Comparison of ENCODE assay signal across 8 cellular contexts in the genomic region with DNA sequence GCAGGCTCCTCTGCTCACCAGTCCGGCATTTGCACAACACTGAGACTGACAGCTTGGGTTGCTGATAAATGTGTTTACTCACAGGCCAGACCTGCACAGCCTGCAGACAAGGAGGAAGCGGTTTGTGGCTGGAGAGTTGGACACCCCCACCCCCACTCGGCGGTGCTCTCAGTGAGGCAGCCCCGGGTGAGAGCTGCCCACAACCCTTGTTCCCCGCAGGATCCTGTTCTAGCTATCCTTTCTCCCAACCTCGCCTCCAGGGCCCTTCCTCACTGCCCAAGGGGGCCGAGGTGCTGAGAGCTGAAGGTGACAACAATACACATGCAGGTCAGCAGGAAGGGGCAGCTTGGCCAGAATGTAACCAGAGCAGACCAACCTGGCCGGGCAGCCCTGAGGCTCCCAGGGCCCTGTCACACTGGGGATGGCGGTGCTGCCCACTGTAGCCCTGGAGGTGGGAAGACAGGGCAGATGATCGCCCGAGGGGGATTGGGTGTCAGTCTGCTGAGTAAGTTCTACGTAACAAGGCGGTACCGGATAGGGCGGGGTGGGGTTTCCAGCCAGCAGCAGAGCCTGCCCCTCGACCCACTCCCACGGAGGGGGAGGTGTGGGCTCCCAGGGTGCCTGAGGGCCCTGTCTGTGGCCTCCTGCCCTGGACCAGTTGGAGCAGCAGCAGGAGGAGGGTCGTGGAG.
A peak's percentile ranks its signal among the peaks of the same experiment; 100 is the strongest.
DNase-seq lines count a peak whose midpoint lies in the region; ATAC-seq and TF ChIP-seq lines count a peak whose summit lies in the region.

No MANE protein-coding gene starts in this region.

- CTCF ChIA-PET in HEK293 (lab: Yijun Ruan, JAX): interaction anchor here (0.7 to 1.8 kb wide), 5 partner anchors 11 to 375 kb away, joined by 3 to 7 read pairs (median 3); no protein-coding TSS in a partner anchor

- no peak for TF ChIP-seq CTCF in HEK293 (tag by site-specific recombination; IDR thresholded peaks at IDR 0.05)

- no peaks in the 10 kb centered on the region for H3K4me1 ChIP-seq in HEK293 (ENCODE audit: control insufficient read depth, insufficient read depth, low read length)

- ATAC-seq in GM18498 (IDR thresholded peaks at IDR 0.05; ENCODE audit: unreplicated experiment): peak; percentile 36
- ATAC-seq in stimulated activated naive CD8-positive, alpha-beta T cell treated with anti-CD3 and anti-CD28 coated beads, Interleukin-15, Interleukin-2, amounts not matched to agents 100 U/mL and 50 U/mL, for 24 hours: peak; percentile 8

- peaks cover 0 to 49% of the 10 kb centered on the region in 2 experiments; a peak in 1 of 3 replicates for H3K36me3 ChIP-seq in HEK293 (ENCODE audit: control insufficient read depth in 2 of 2, insufficient read depth in 1 of 2, low read length in 2 of 2)

- no peaks in the 10 kb centered on the region for H3K9me3 ChIP-seq in HEK293 (ENCODE audit: control insufficient read depth, insufficient read depth, low read depth, low read length)

- POLR2A ChIA-PET in HEK293 (lab: Yijun Ruan, JAX): no interaction called here

- no peak overlapping the region for H3K4me3 ChIP-seq in HEK293 (ENCODE audit: low read depth, low read length)

- DNase-seq in NCI-H69 (lab: John Stamatoyannopoulos, UW) (peak; percentile 4), islet precursor cell (peak; percentile 96), hepatic stellate cell (ENCODE audit: low spot score) (no peak)
- peak; percentile 65 for DNase-seq in activated effector memory CD4-positive, alpha-beta T cell treated with Interleukin-2 at 50 U/mL for 16 hours
- peak; percentile 66 for DNase-seq in stimulated activated naive CD8-positive, alpha-beta T cell treated with anti-CD3 and anti-CD28 coated beads, Interleukin-15, Interleukin-2, amounts not matched to agents 100 U/mL and 50 U/mL, for 24 hours
- DNase-seq in effector CD8-positive, alpha-beta T cell (lab: John Stamatoyannopoulos, UW): no peak

- H3K27ac ChIP-seq in HEK293 (ENCODE audit: extremely low read depth, low read depth, low read length): no peak overlapping the region

TF ChIP-seq in HEK293, 187 proteins besides CTCF, POLR2A, EP300 and RAD21:
- 0 out of 2 replicates have a peak, but pooled peaks have one; percentile 11 for TF ChIP-seq ZBTB17 (tag by site-specific recombination; IDR thresholded peaks at IDR 0.05)
- TF ChIP-seq ZFHX2 (tag by site-specific recombination; conservative IDR thresholded peaks at IDR 0.05): peak; percentile 81
- TF ChIP-seq GLIS1 (tag by site-specific recombination; IDR thresholded peaks at IDR 0.05): 0 out of 2 replicates have a peak, but pooled peaks have one; percentile 9
- peak; percentile 3 for TF ChIP-seq ZNF600 (tag by site-specific recombination; IDR thresholded peaks at IDR 0.05)
- TF ChIP-seq ZIC2 (tag by site-specific recombination; IDR thresholded peaks at IDR 0.05): 0 out of 2 replicates have a peak, but pooled peaks have one; percentile 34
- 0 out of 2 replicates have a peak, but pooled peaks have one; percentile 18 for TF ChIP-seq SP2 (tag by site-specific recombination; IDR thresholded peaks at IDR 0.05)
- TF ChIP-seq FEZF1 (tag by site-specific recombination; IDR thresholded peaks at IDR 0.05): no peak
- no peak for TF ChIP-seq ZNF530 (tag by site-specific recombination; IDR thresholded peaks at IDR 0.05; ENCODE audit: low read depth)
- peak; percentile 89 for TF ChIP-seq EGR2 (tag by site-specific recombination; IDR thresholded peaks at IDR 0.05; ENCODE audit: low read depth)
- TF ChIP-seq, protein P1, sequence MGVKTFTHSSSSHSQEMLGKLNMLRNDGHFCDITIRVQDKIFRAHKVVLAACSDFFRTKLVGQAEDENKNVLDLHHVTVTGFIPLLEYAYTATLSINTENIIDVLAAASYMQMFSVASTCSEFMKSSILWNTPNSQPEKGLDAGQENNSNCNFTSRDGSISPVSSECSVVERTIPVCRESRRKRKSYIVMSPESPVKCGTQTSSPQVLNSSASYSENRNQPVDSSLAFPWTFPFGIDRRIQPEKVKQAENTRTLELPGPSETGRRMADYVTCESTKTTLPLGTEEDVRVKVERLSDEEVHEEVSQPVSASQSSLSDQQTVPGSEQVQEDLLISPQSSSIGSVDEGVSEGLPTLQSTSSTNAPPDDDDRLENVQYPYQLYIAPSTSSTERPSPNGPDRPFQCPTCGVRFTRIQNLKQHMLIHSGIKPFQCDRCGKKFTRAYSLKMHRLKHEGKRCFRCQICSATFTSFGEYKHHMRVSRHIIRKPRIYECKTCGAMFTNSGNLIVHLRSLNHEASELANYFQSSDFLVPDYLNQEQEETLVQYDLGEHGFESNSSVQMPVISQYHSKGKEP (tag by site-specific recombination; IDR thresholded peaks at IDR 0.05): no peak
- no peak for TF ChIP-seq REPIN1 (tag by site-specific recombination; IDR thresholded peaks at IDR 0.05; ENCODE audit: low read depth)
- peak; percentile 53; the same call in 1 of the 2 replicates for TF ChIP-seq KLF1 (tag by site-specific recombination; IDR thresholded peaks at IDR 0.05)
- TF ChIP-seq KLF17 (tag by site-specific recombination; IDR thresholded peaks at IDR 0.05): peak; percentile 59; the same call in 1 of the 2 replicates
- TF ChIP-seq ZNF677 (tag by site-specific recombination; IDR thresholded peaks at IDR 0.05): no peak

Comparison
In these comparisons a context has a peak if more than half of its experiments do, and no peak if none do; other contexts are left out.
1. DNase-seq: peak in NCI-H69 (single experiment), activated effector memory CD4-positive, alpha-beta T cell treated with Interleukin-2 at 50 U/mL for 16 hours (single experiment), islet precursor cell (single experiment) and stimulated activated naive CD8-positive, alpha-beta T cell treated with anti-CD3 and anti-CD28 coated beads, Interleukin-15, Interleukin-2, amounts not matched to agents 100 U/mL and 50 U/mL, for 24 hours (single experiment); none in effector CD8-positive, alpha-beta T cell (single experiment) and hepatic stellate cell (single experiment).